Comparison of ENCODE assay signal across 9 cellular contexts in genomic region chrX:154401918-154402621, GRCh38. TPM values are rescaled to one million over a fixed set of nuclear protein-coding genes. Genes with fewer than 3 reads are reported as not detected.
DNase-seq lines count a peak whose midpoint lies in the region; ATAC-seq and TF ChIP-seq lines count a peak whose summit lies in the region.
"Had no signal": no experiment of that assay in that cellular context is flagged by ENCODE, and none has a peak within 500 bp of the region (broad histone marks: within the 10 kb centered on the region; RNA-seq: fewer than 3 reads in every experiment).

No MANE protein-coding gene starts in this region.

- no peak for ATAC-seq in activated CD8-positive, alpha-beta memory T cell treated with anti-CD3 and anti-CD28 coated beads, Interleukin-2, amount 10 ng/mL, durations not matched to agents 7 days and 5 days
- ATAC-seq in heart left ventricle, result no peak
- no peak for ATAC-seq in activated T-helper 17 cell treated with anti-CD3 and anti-CD28 coated beads, Interleukin-2, amount 50 U/mL, for 72 hours (replicated peaks)

- H3K27ac ChIP-seq in ascending aorta (no peak overlapping the region), heart left ventricle (no peak overlapping the region)
- H3K27ac ChIP-seq: dorsolateral prefrontal cortex, SJCRH30 had no signal

- H3K4me3 ChIP-seq in GM12865 (ENCODE audit: low read depth, low read length) (no peak overlapping the region), ascending aorta (no peak overlapping the region), heart left ventricle (no peak overlapping the region)
- H3K4me3 ChIP-seq: dorsolateral prefrontal cortex, SJCRH30 had no signal

- H3K4me1 ChIP-seq in ascending aorta, result peaks cover 0 to 6% of the 10 kb centered on the region in 2 donors
- peaks cover 0 to 16% (median 9%) of the 10 kb centered on the region in 12 donors for H3K4me1 ChIP-seq in heart left ventricle
- H3K4me1 ChIP-seq: SJCRH30 had no signal

- DNase-seq in GM12865 (ENCODE audit: low read depth) (peak; percentile 42), M059J (ENCODE audit: low read depth) (peak; percentile 45), nephron progenitor cell (no peak), ascending aorta (ENCODE audit: low spot score in 2 of 2) (no peak), heart left ventricle (no peak)
- no peak for DNase-seq in activated CD8-positive, alpha-beta memory T cell treated with anti-CD3 and anti-CD28 coated beads, Interleukin-2, amount 10 ng/mL, durations not matched to agents 7 days and 5 days
- DNase-seq: dorsolateral prefrontal cortex had no signal

- no peak for TF ChIP-seq CTCF in GM12865 (IDR thresholded peaks at IDR 0.05; ENCODE audit: insufficient read depth, low read depth, low read length, missing control alignments)
- TF ChIP-seq CTCF in nephron progenitor cell (IDR thresholded peaks at IDR 0.05), result no peak
- TF ChIP-seq CTCF in ascending aorta (IDR thresholded peaks at IDR 0.05), result no peak
- no peak for TF ChIP-seq CTCF in heart left ventricle (IDR thresholded peaks at IDR 0.05)

- intact Hi-C loops in ascending aorta (cut with DNase I) (no loop called here), heart left ventricle (cut with DNase I) (loop anchor here in 1 of 10 donors (5.0 kb wide), 1 partner anchor 35 kb away; the partner anchor contains the start of gene GDI1)

- H3K36me3 ChIP-seq in ascending aorta (peaks cover 10 to 19% of the 10 kb centered on the region in 2 donors), heart left ventricle (peaks cover 0 to 31% (median 24%) of the 10 kb centered on the region in 9 donors)

- no peaks in the 10 kb centered on the region for H3K27me3 ChIP-seq in ascending aorta
- no peaks in the 10 kb centered on the region for H3K27me3 ChIP-seq in heart left ventricle
- H3K27me3 ChIP-seq: SJCRH30 had no signal

- CTCF ChIA-PET in activated CD8-positive, alpha-beta memory T cell treated with anti-CD3 and anti-CD28 coated beads, Interleukin-2, amount 10 ng/mL, durations not matched to agents 7 days and 5 days (lab: Charles Lee), result interaction anchor here (0.8 kb wide), 1 partner anchor 111 kb away, joined by 3 read pairs; no protein-coding TSS in a partner anchor

- H3K9me3 Mint-ChIP-seq in activated CD8-positive, alpha-beta memory T cell treated with anti-CD3 and anti-CD28 coated beads, Interleukin-2, amount 10 ng/mL, durations not matched to agents 7 days and 5 days (ENCODE audit: low read depth), result no peaks in the 10 kb centered on the region
- H3K9me3 Mint-ChIP-seq in nephron progenitor cell, result peaks cover 69% of the 10 kb centered on the region
- H3K9me3 Mint-ChIP-seq in activated T-helper 17 cell treated with anti-CD3 and anti-CD28 coated beads, Interleukin-2, amount 50 U/mL, for 72 hours, result no peaks in the 10 kb centered on the region

- H3K4me1 Mint-ChIP-seq in activated CD8-positive, alpha-beta memory T cell treated with anti-CD3 and anti-CD28 coated beads, Interleukin-2, amount 10 ng/mL, durations not matched to agents 7 days and 5 days, result peaks cover 18% of the 10 kb centered on the region
- peaks cover 19% of the 10 kb centered on the region for H3K4me1 Mint-ChIP-seq in nephron progenitor cell
- H3K4me1 Mint-ChIP-seq in activated T-helper 17 cell treated with anti-CD3 and anti-CD28 coated beads, Interleukin-2, amount 50 U/mL, for 72 hours, result peaks cover 5% of the 10 kb centered on the region

- 51 to 65% (median 59%) methylated on average over 6 of the region's 6 CpGs for WGBS in heart left ventricle, 4 donors

- no peak overlapping the region for H3K4me3 Mint-ChIP-seq in activated CD8-positive, alpha-beta memory T cell treated with anti-CD3 and anti-CD28 coated beads, Interleukin-2, amount 10 ng/mL, durations not matched to agents 7 days and 5 days
- H3K4me3 Mint-ChIP-seq in nephron progenitor cell, result no peak overlapping the region
- H3K4me3 Mint-ChIP-seq in activated T-helper 17 cell treated with anti-CD3 and anti-CD28 coated beads, Interleukin-2, amount 50 U/mL, for 72 hours, result no peak overlapping the region

- peaks cover 33% of the 10 kb centered on the region for H3K36me3 Mint-ChIP-seq in activated CD8-positive, alpha-beta memory T cell treated with anti-CD3 and anti-CD28 coated beads, Interleukin-2, amount 10 ng/mL, durations not matched to agents 7 days and 5 days
- peaks cover 27% of the 10 kb centered on the region for H3K36me3 Mint-ChIP-seq in nephron progenitor cell (ENCODE audit: low read depth)
- H3K36me3 Mint-ChIP-seq in activated T-helper 17 cell treated with anti-CD3 and anti-CD28 coated beads, Interleukin-2, amount 50 U/mL, for 72 hours (ENCODE audit: low read depth), result peaks cover 44% of the 10 kb centered on the region

- H3K27me3 Mint-ChIP-seq in activated CD8-positive, alpha-beta memory T cell treated with anti-CD3 and anti-CD28 coated beads, Interleukin-2, amount 10 ng/mL, durations not matched to agents 7 days and 5 days, result no peaks in the 10 kb centered on the region
- peaks cover 7% of the 10 kb centered on the region for H3K27me3 Mint-ChIP-seq in nephron progenitor cell (ENCODE audit: low read depth, poor library complexity)
- no peaks in the 10 kb centered on the region for H3K27me3 Mint-ChIP-seq in activated T-helper 17 cell treated with anti-CD3 and anti-CD28 coated beads, Interleukin-2, amount 50 U/mL, for 72 hours

- no peaks in the 10 kb centered on the region for H3K9me3 ChIP-seq in ascending aorta
- H3K9me3 ChIP-seq in heart left ventricle, result no peaks in the 10 kb centered on the region
- H3K9me3 ChIP-seq: SJCRH30 had no signal

- TF ChIP-seq POLR2A in heart left ventricle (IDR thresholded peaks at IDR 0.05), result no peak

- H3K27ac Mint-ChIP-seq in activated CD8-positive, alpha-beta memory T cell treated with anti-CD3 and anti-CD28 coated beads, Interleukin-2, amount 10 ng/mL, durations not matched to agents 7 days and 5 days, result peak overlapping the region; percentile 19
- H3K27ac Mint-ChIP-seq in nephron progenitor cell, result peak overlapping the region; percentile 81
- no peak overlapping the region for H3K27ac Mint-ChIP-seq in activated T-helper 17 cell treated with anti-CD3 and anti-CD28 coated beads, Interleukin-2, amount 50 U/mL, for 72 hours

RNA-seq across cellular contexts. Expression of gene RPL10, which starts 3.9 kb away (rescaled TPM):
- total RNA-seq in M059J (2014; rRNA removed; shearing (Covaris generic)), result 3,989 and 5,487 TPM in 2 replicates
- 1,000 to 10,000 TPM; 2,013 to 2,356 TPM for total RNA-seq in activated CD8-positive, alpha-beta memory T cell treated with anti-CD3 and anti-CD28 coated beads, Interleukin-2, amount 10 ng/mL, durations not matched to agents 7 days and 5 days
- total RNA-seq in ascending aorta (4,298 TPM), heart left ventricle (1,000 to 10,000 TPM; 1,381 to 3,072 (median 2,052) TPM)
- 1,000 to 10,000 TPM; 2,362 to 5,995 TPM for polyA plus RNA-seq in heart left ventricle
- 1,000 to 10,000 TPM; 1,604 to 1,651 TPM for total RNA-seq in activated T-helper 17 cell treated with anti-CD3 and anti-CD28 coated beads, Interleukin-2, amount 50 U/mL, for 72 hours

RNA-seq across cellular contexts. Expression of gene DNASE1L1, which starts 7.0 kb away (rescaled TPM):
- 49.1 and 65.3 TPM in 2 replicates for total RNA-seq in M059J (2014; rRNA removed; shearing (Covaris generic))
- total RNA-seq in activated CD8-positive, alpha-beta memory T cell treated with anti-CD3 and anti-CD28 coated beads, Interleukin-2, amount 10 ng/mL, durations not matched to agents 7 days and 5 days, result 10 to 100 TPM; 18.4 to 19.6 TPM
- 52.5 TPM for total RNA-seq in ascending aorta
- total RNA-seq in heart left ventricle, result 100 to 1,000 TPM in 2 of 9 donors, 10 to 100 TPM in 7; 26.7 to 117 (median 43.8) TPM
- polyA plus RNA-seq in heart left ventricle, result 10 to 100 TPM; 27.7 to 57.1 TPM
- total RNA-seq in activated T-helper 17 cell treated with anti-CD3 and anti-CD28 coated beads, Interleukin-2, amount 50 U/mL, for 72 hours, result 10 to 100 TPM; 13.9 to 16.7 TPM

RNA-seq across cellular contexts. Expression of gene TAFAZZIN, which starts 9.3 kb away (rescaled TPM):
- 24.9 and 32.1 TPM in 2 replicates for total RNA-seq in M059J (2014; rRNA removed; shearing (Covaris generic))
- 10 to 100 TPM; 77.1 to 90.2 TPM for total RNA-seq in activated CD8-positive, alpha-beta memory T cell treated with anti-CD3 and anti-CD28 coated beads, Interleukin-2, amount 10 ng/mL, durations not matched to agents 7 days and 5 days
- total RNA-seq in ascending aorta (33.4 TPM), heart left ventricle (10 to 100 TPM; 29.1 to 38.6 (median 34.5) TPM)
- 10 to 100 TPM; 27.2 to 51.1 TPM for polyA plus RNA-seq in heart left ventricle
- 10 to 100 TPM; 39.3 to 40.8 TPM for total RNA-seq in activated T-helper 17 cell treated with anti-CD3 and anti-CD28 coated beads, Interleukin-2, amount 50 U/mL, for 72 hours

RNA-seq across cellular contexts. Expression of gene EMD, which starts 23.0 kb away (rescaled TPM):
- 101 and 105 TPM in 2 replicates for total RNA-seq in M059J (2014; rRNA removed; shearing (Covaris generic))
- total RNA-seq in activated CD8-positive, alpha-beta memory T cell treated with anti-CD3 and anti-CD28 coated beads, Interleukin-2, amount 10 ng/mL, durations not matched to agents 7 days and 5 days, result 10 to 100 TPM; 64.6 to 70.2 TPM
- total RNA-seq in ascending aorta (86.3 TPM), heart left ventricle (10 to 100 TPM; 37.6 to 76.8 (median 52.8) TPM)
- 100 to 1,000 TPM in 1 of 2 donors, 10 to 100 TPM in 1; 71.9 to 152 TPM for polyA plus RNA-seq in heart left ventricle
- 10 to 100 TPM; 86.5 to 87.5 TPM for total RNA-seq in activated T-helper 17 cell treated with anti-CD3 and anti-CD28 coated beads, Interleukin-2, amount 50 U/mL, for 72 hours

RNA-seq across cellular contexts. Expression of gene ATP6AP1, which starts 26.4 kb away (rescaled TPM):
- total RNA-seq in M059J (2014; rRNA removed; shearing (Covaris generic)), result 123 and 144 TPM in 2 replicates
- 10 to 100 TPM; 42.0 to 48.4 TPM for total RNA-seq in activated CD8-positive, alpha-beta memory T cell treated with anti-CD3 and anti-CD28 coated beads, Interleukin-2, amount 10 ng/mL, durations not matched to agents 7 days and 5 days
- 52.6 TPM for total RNA-seq in ascending aorta
- 100 to 1,000 TPM in 2 of 9 donors, 10 to 100 TPM in 7; 67.7 to 127 (median 84.2) TPM for total RNA-seq in heart left ventricle
- polyA plus RNA-seq in heart left ventricle, result 100 to 1,000 TPM in 1 of 2 donors, 10 to 100 TPM in 1; 33.8 to 111 TPM
- 10 to 100 TPM; 39.9 to 42.1 TPM for total RNA-seq in activated T-helper 17 cell treated with anti-CD3 and anti-CD28 coated beads, Interleukin-2, amount 50 U/mL, for 72 hours

Comparison
In these comparisons a context has a peak if more than half of its experiments do, and no peak if none do; other contexts are left out.
1. DNase-seq: peak in GM12865 (single experiment) and M059J (single experiment); none in activated CD8-positive, alpha-beta memory T cell treated with anti-CD3 and anti-CD28 coated beads, Interleukin-2, amount 10 ng/mL, durations not matched to agents 7 days and 5 days (single experiment), nephron progenitor cell (single experiment), ascending aorta (0 of 2) and heart left ventricle (0 of 5).